ENCODE assay signal across 8 cellular contexts in genomic region chr11:67507242-67507890, GRCh38. TPM values are rescaled to one million over a fixed set of nuclear protein-coding genes. Genes with fewer than 3 reads are reported as not detected.
A peak's percentile ranks its signal among the peaks of the same experiment; 100 is the strongest.
DNase-seq lines count a peak whose midpoint lies in the region; ATAC-seq and TF ChIP-seq lines count a peak whose summit lies in the region.

No MANE protein-coding gene starts in this region.

- H3K4me3 ChIP-seq in A673 (ENCODE audit: low read depth, low read length, poor library complexity, severe bottlenecking) (peak overlapping the region; percentile 70), mononuclear cell (ENCODE audit: low read length) (peak overlapping the region; percentile 81)

- peaks cover 37 to 45% of the 10 kb centered on the region in 2 donors for H3K4me1 Mint-ChIP-seq in effector memory CD8-positive, alpha-beta T cell (ENCODE audit: low read depth in 2 of 2)

- CTCF ChIA-PET in A673 (lab: Charles Lee) (no interaction called here), RWPE1 (lab: Yijun Ruan, JAX) (interaction anchor here (0.6 to 0.7 kb wide), 3 partner anchors 17 to 434 kb away, joined by 3 to 4 read pairs (median 3); no protein-coding TSS in a partner anchor)

- H3K27me3 Mint-ChIP-seq in effector memory CD8-positive, alpha-beta T cell = peaks cover 7 to 8% of the 10 kb centered on the region in 2 donors

- TF ChIP-seq CTCF in A673 (conservative IDR thresholded peaks at IDR 0.05; ENCODE audit: low read depth, low read length) (no peak), RWPE1 (conservative IDR thresholded peaks at IDR 0.05; ENCODE audit: low read depth) (no peak)

- peaks cover 58% of the 10 kb centered on the region for H3K36me3 Mint-ChIP-seq in effector memory CD8-positive, alpha-beta T cell (ENCODE audit: insufficient read depth)

- H3K4me1 ChIP-seq in A673 (ENCODE audit: insufficient read depth, low read length, poor library complexity, severe bottlenecking) (peaks cover 34% of the 10 kb centered on the region), mononuclear cell (ENCODE audit: insufficient read depth, low read length) (peaks cover 52% of the 10 kb centered on the region)

- DNase-seq in A673 (ENCODE audit: low spot score) = peak; percentile 83
- peak; percentile 43 for DNase-seq in RWPE1 (ENCODE audit: low spot score)
- DNase-seq in effector memory CD8-positive, alpha-beta T cell = peak in 1 of 3 experiments; percentile 48
- DNase-seq in ureter (ENCODE audit: low spot score) = peak; percentile 78
- DNase-seq in SK-N-DZ (ENCODE audit: low spot score) = no peak

- BruUV-seq in A673 (replicated peaks; lab: Mats Ljungman, UMichigan) = TSS peak; percentile 87

- intact Hi-C loops in A673 (cut with micrococcal nuclease; ENCODE audit: unreplicated experiment) = loop anchor here (5.0 kb wide), 2 partner anchors 115 to 155 kb away; partner anchors contain the start of genes POLD4 and RAD9A

- ATAC-seq in GM19455 (IDR thresholded peaks at IDR 0.05; ENCODE audit: unreplicated experiment) (peak; percentile 17), HG03045 (IDR thresholded peaks at IDR 0.05; ENCODE audit: unreplicated experiment) (no peak)
- ATAC-seq in effector memory CD8-positive, alpha-beta T cell (replicated peaks) = no peak

- H3K36me3 ChIP-seq in A673 (ENCODE audit: insufficient read depth, low read length, poor library complexity, severe bottlenecking) = no peaks in the 10 kb centered on the region

- no peaks in the 10 kb centered on the region for H3K9me3 ChIP-seq in A673 (ENCODE audit: low read depth, low read length, poor library complexity, severe bottlenecking)
- no peaks in the 10 kb centered on the region for H3K9me3 ChIP-seq in mononuclear cell (ENCODE audit: low read depth, low read length)

- POLR2A ChIA-PET in A673 (lab: Charles Lee; ENCODE audit: low non-redundant PET) = no interaction called here
- POLR2A ChIA-PET in RWPE1 (lab: Yijun Ruan, JAX; ENCODE audit: low non-redundant PET) = no interaction called here

- H3K27me3 ChIP-seq in A673 (replicated peaks; ENCODE audit: insufficient read depth, low read depth, low read length, poor library complexity) (no peaks in the 10 kb centered on the region), mononuclear cell (ENCODE audit: insufficient read depth, low read length) (no peaks in the 10 kb centered on the region)

- H3K4me3 Mint-ChIP-seq in effector memory CD8-positive, alpha-beta T cell = peak overlapping the region; percentile 95 to 98

- H3K27ac ChIP-seq in A673 (ENCODE audit: low read depth, low read length, poor library complexity, severe bottlenecking) = peak overlapping the region; percentile 92
- H3K27ac ChIP-seq in RWPE1 = peak overlapping the region; percentile 100

- H3K27ac Mint-ChIP-seq in effector memory CD8-positive, alpha-beta T cell = peak overlapping the region; percentile 97 to 99

- no peaks in the 10 kb centered on the region for H3K9me3 Mint-ChIP-seq in effector memory CD8-positive, alpha-beta T cell

RNA-seq across cellular contexts. Expression of gene CDK2AP2, which starts 0.6 kb away (rescaled TPM):
- 48.1 and 51.3 TPM in 2 replicates for total RNA-seq in A673 (2021)
- total RNA-seq in mononuclear cell = 9.7 TPM
- 40.5 TPM for total RNA-seq in ureter
- polyA plus RNA-seq in SK-N-DZ (2014; cell fraction: cytosol; rRNA removed) = 30.6 and 31.7 TPM in 2 replicates
- polyA plus RNA-seq in SK-N-DZ (2014; cell fraction: nucleus; rRNA removed) = 18.5 and 37.4 TPM in 2 replicates

RNA-seq across cellular contexts. Expression of gene PITPNM1, which starts 2.2 kb away (rescaled TPM):
- total RNA-seq in A673 (2021) = 55.9 and 60.9 TPM in 2 replicates
- total RNA-seq in mononuclear cell = 62.0 TPM
- total RNA-seq in ureter = 41.2 TPM
- 28.4 and 31.1 TPM in 2 replicates for polyA plus RNA-seq in SK-N-DZ (2014; cell fraction: cytosol; rRNA removed)
- 89.3 and 99.0 TPM in 2 replicates for polyA plus RNA-seq in SK-N-DZ (2014; cell fraction: nucleus; rRNA removed)

RNA-seq across cellular contexts. Expression of gene CABP2, which starts 15.9 kb away (rescaled TPM):
- not detected in 2 replicates for total RNA-seq in A673 (2021)
- not detected for total RNA-seq in mononuclear cell
- not detected for total RNA-seq in ureter
- polyA plus RNA-seq in SK-N-DZ (2014; cell fraction: cytosol; rRNA removed) = not detected in 2 replicates
- not detected in 2 replicates for polyA plus RNA-seq in SK-N-DZ (2014; cell fraction: nucleus; rRNA removed)

RNA-seq across cellular contexts. Expression of gene AIP, which starts 24.5 kb away (rescaled TPM):
- 66.0 and 77.9 TPM in 2 replicates for total RNA-seq in A673 (2021)
- total RNA-seq in mononuclear cell = 77.2 TPM
- 46.8 TPM for total RNA-seq in ureter
- polyA plus RNA-seq in SK-N-DZ (2014; cell fraction: cytosol; rRNA removed) = 129 and 147 TPM in 2 replicates
- 65.6 and 94.1 TPM in 2 replicates for polyA plus RNA-seq in SK-N-DZ (2014; cell fraction: nucleus; rRNA removed)

RNA-seq across cellular contexts. Expression of gene TMEM134, which starts 38.3 kb away (rescaled TPM):
- total RNA-seq in A673 (2021) = 36.0 and 40.3 TPM in 2 replicates
- 18.4 TPM for total RNA-seq in mononuclear cell
- 134 TPM for total RNA-seq in ureter
- polyA plus RNA-seq in SK-N-DZ (2014; cell fraction: cytosol; rRNA removed) = 41.5 and 105 TPM in 2 replicates
- polyA plus RNA-seq in SK-N-DZ (2014; cell fraction: nucleus; rRNA removed) = 31.5 and 76.6 TPM in 2 replicates
